ENCODE assay signal across 2 cellular contexts in the genomic region with DNA sequence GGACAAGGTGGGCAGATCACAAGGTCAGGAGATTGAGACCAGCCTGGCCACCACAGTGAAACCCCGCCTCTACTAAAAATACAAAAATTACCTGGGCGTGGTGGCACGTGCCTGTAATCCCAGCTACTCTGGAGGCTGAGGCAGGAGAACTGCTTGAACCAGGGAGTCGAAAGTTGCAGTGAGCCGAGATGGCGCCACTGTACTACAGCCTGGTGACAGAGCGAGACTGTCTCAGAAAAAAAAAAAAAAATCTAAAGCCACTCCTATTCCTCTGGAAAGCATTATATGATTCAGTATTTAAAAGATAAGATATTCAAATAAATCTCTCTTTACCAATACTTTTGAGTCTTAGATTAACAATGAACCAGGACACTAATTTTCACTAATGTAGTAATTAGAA. TPM values are rescaled to one million over a fixed set of nuclear protein-coding genes. Genes with fewer than 3 reads are reported as not detected.
"Had no signal": no experiment of that assay in that cellular context is flagged by ENCODE, and none has a peak within 500 bp of the region (broad histone marks: within the 10 kb centered on the region; RNA-seq: fewer than 3 reads in every experiment).

No MANE protein-coding gene starts in this region.

RNA-seq across cellular contexts. Expression of a gene that starts 13.0 kb away (rescaled TPM):
- polyA plus RNA-seq: HepG2, IgD-negative memory B cell had no signal
